In genomic region chr18:49832221-49832647, GRCh38 we compare ENCODE assay signal across 1 cellular context.
TF ChIP-seq lines count a peak whose summit lies in the region.

No MANE protein-coding gene starts in this region.

TF ChIP-seq in HepG2, 621 proteins besides CTCF, POLR2A, EP300 and RAD21 (continued from another document and continues in another):
- TF ChIP-seq ZNF407 (CRISPR knock-in tag; IDR thresholded peaks at IDR 0.05; ENCODE audit: not compliant biosample characterization), result no peak
- no peak for TF ChIP-seq EED (CRISPR knock-in tag; IDR thresholded peaks at IDR 0.05)
- TF ChIP-seq ZMYM2 (CRISPR knock-in tag; IDR thresholded peaks at IDR 0.05), result 0 out of 2 replicates have a peak, but pooled peaks have one; percentile 24
- TF ChIP-seq KLF11 (CRISPR knock-in tag; IDR thresholded peaks at IDR 0.05), result 0 out of 2 replicates have a peak, but pooled peaks have one; percentile 42
- TF ChIP-seq SOX13 (IDR thresholded peaks at IDR 0.05), result peak; percentile 69
- TF ChIP-seq SOX13 (CRISPR knock-in tag; conservative IDR thresholded peaks at IDR 0.05 in 1 of 2, IDR thresholded peaks at IDR 0.05 in 1 of 2), result peak in 1 of 2 experiments; percentile 93; a peak in 2 of 4 replicates
- TF ChIP-seq HMG20A (CRISPR knock-in tag; IDR thresholded peaks at IDR 0.05; ENCODE audit: borderline replicate concordance), result peak; percentile 84
- no peak for TF ChIP-seq MBNL3 (CRISPR knock-in tag; conservative IDR thresholded peaks at IDR 0.05)
- TF ChIP-seq PAXIP1 (CRISPR knock-in tag; conservative IDR thresholded peaks at IDR 0.05), result peak; percentile 95
- peak; percentile 67; the same call in 1 of the 2 replicates for TF ChIP-seq ZBED4 (CRISPR knock-in tag; IDR thresholded peaks at IDR 0.05; ENCODE audit: borderline replicate concordance)
- TF ChIP-seq THRA (CRISPR knock-in tag; IDR thresholded peaks at IDR 0.05; ENCODE audit: borderline replicate concordance), result no peak; the same call in 1 of the 2 replicates
- no peak for TF ChIP-seq BRF2 (CRISPR knock-in tag; IDR thresholded peaks at IDR 0.05)
- peak; percentile 26 for TF ChIP-seq PHF5A (CRISPR knock-in tag; IDR thresholded peaks at IDR 0.05; ENCODE audit: low read depth, unreplicated experiment)
- TF ChIP-seq ZNF878 (CRISPR knock-in tag; IDR thresholded peaks at IDR 0.05), result peak; percentile 65; the same call in 1 of the 2 replicates
- peak; percentile 64 for TF ChIP-seq SAP130 (CRISPR knock-in tag; IDR thresholded peaks at IDR 0.05; ENCODE audit: low read depth)
- no peak for TF ChIP-seq CERS6 (CRISPR knock-in tag; IDR thresholded peaks at IDR 0.05)
- TF ChIP-seq TBX3 (IDR thresholded peaks at IDR 0.05; ENCODE audit: borderline replicate concordance), result no peak; the same call in 1 of the 2 replicates
- TF ChIP-seq AHDC1 (CRISPR knock-in tag; IDR thresholded peaks at IDR 0.05; ENCODE audit: borderline replicate concordance), result peak; percentile 95; the same call in 1 of the 2 replicates
- TF ChIP-seq SP4 (CRISPR knock-in tag; IDR thresholded peaks at IDR 0.05), result no peak
- no peak for TF ChIP-seq TRIM22 (IDR thresholded peaks at IDR 0.05)
- TF ChIP-seq MAF1 (CRISPR knock-in tag; IDR thresholded peaks at IDR 0.05; ENCODE audit: borderline replicate concordance), result no peak
